ENCODE assay signal across 1 cellular context in genomic region chr3:43838877-43839276, GRCh38.
TF ChIP-seq lines count a peak whose summit lies in the region.

No MANE protein-coding gene starts in this region.

TF ChIP-seq in GM23338, 12 proteins besides CTCF, POLR2A, EP300 and RAD21 (continued from another document):
- no peak for TF ChIP-seq ZNF462 (CRISPR knock-in tag; IDR thresholded peaks at IDR 0.05)
